31 cellular contexts compared by ENCODE assay signal in genomic region chr6:34090935-34091334, GRCh38. TPM values are rescaled to one million over a fixed set of nuclear protein-coding genes. Genes with fewer than 3 reads are reported as not detected.
"Had no signal": no experiment of that assay in that cellular context is flagged by ENCODE, and none has a peak within 500 bp of the region (broad histone marks: within the 10 kb centered on the region; RNA-seq: fewer than 3 reads in every experiment).

No MANE protein-coding gene starts in this region.

- H3K36me3 Mint-ChIP-seq: naive thymus-derived CD8-positive, alpha-beta T cell; stimulated activated memory B cell treated with anti-CD40 and anti-IgM and Interleukin-4, amounts not matched to agents 10 μg/mL and 1 μg/mL and 100 μg/mL, for 72 hours; type B pancreatic cell had no signal

- H3K27ac Mint-ChIP-seq: naive thymus-derived CD8-positive, alpha-beta T cell; nephron; progenitor cell of endocrine pancreas; stimulated activated memory B cell treated with anti-CD40 and anti-IgM and Interleukin-4, amounts not matched to agents 10 μg/mL and 1 μg/mL and 100 μg/mL, for 72 hours; type B pancreatic cell had no signal

- DNase-seq: hippocampal formation; kidney; left colon; left lung; lower lobe of right lung; mammary epithelial cell; mesenchymal stem cell; naive thymus-derived CD8-positive, alpha-beta T cell; occipital lobe; ovary; right lobe of liver; stimulated activated CD4-positive, alpha-beta T cell treated with anti-CD3 and anti-CD28 coated beads, Interleukin-1b, Interleukin-23, amount 100 ng/mL, for 48 hours; stimulated activated CD4-positive, alpha-beta T cell treated with anti-CD3 and anti-CD28 coated beads, Interleukin-2, amount 100 ng/mL, for 48 hours; stimulated activated CD4-positive, alpha-beta T cell treated with anti-CD3 and anti-CD28 coated beads, Interleukin-4, amount 100 ng/mL, for 4 hours; stimulated activated CD8-positive, alpha-beta memory T cell treated with anti-CD3 and anti-CD28 coated beads, Interleukin-4, amount 100 ng/mL, for 48 hours; stimulated activated naive CD4-positive, alpha-beta T cell treated with Interleukin-2 at 50 U/mL for 16 hours; stimulated activated naive CD8-positive, alpha-beta T cell treated with anti-CD3 and anti-CD28 coated beads, Interleukin-15, amount 100 ng/mL, for 72 hours; substantia nigra; uterus had no signal

- H3K36me3 ChIP-seq: left lung, lower lobe of right lung, neutrophil, ovary, right atrium auricular region, right lobe of liver, tibial nerve, uterus had no signal

- H3K4me1 Mint-ChIP-seq: naive thymus-derived CD8-positive, alpha-beta T cell; nephron; neural crest cell; stimulated activated memory B cell treated with anti-CD40 and anti-IgM and Interleukin-4, amounts not matched to agents 10 μg/mL and 1 μg/mL and 100 μg/mL, for 72 hours; stimulated activated naive CD8-positive, alpha-beta T cell treated with anti-CD3 and anti-CD28 coated beads, Interleukin-15, amount 100 ng/mL, for 72 hours had no signal

- H3K4me3 ChIP-seq: left lung, lower lobe of right lung, ovary, right atrium auricular region, right lobe of liver, smooth muscle cell, tibial nerve, uterus had no signal

- ATAC-seq: left colon; left lung; lower lobe of right lung; naive thymus-derived CD8-positive, alpha-beta T cell; right lobe of liver; stimulated activated memory B cell treated with anti-CD40 and anti-IgM and Interleukin-4, amounts not matched to agents 10 μg/mL and 1 μg/mL and 100 μg/mL, for 72 hours; stimulated activated naive CD8-positive, alpha-beta T cell treated with anti-CD3 and anti-CD28 coated beads, Interleukin-15, amount 100 ng/mL, for 72 hours had no signal

- H3K4me1 ChIP-seq: left lung, lower lobe of right lung, right atrium auricular region, right lobe of liver, tibial nerve, uterus had no signal

- H3K4me3 Mint-ChIP-seq: naive thymus-derived CD8-positive, alpha-beta T cell; nephron; neural crest cell; stimulated activated memory B cell treated with anti-CD40 and anti-IgM and Interleukin-4, amounts not matched to agents 10 μg/mL and 1 μg/mL and 100 μg/mL, for 72 hours; stimulated activated naive CD8-positive, alpha-beta T cell treated with anti-CD3 and anti-CD28 coated beads, Interleukin-15, amount 100 ng/mL, for 72 hours; type B pancreatic cell had no signal

- H3K9me3 Mint-ChIP-seq: nephron; neural crest cell; stimulated activated naive CD8-positive, alpha-beta T cell treated with anti-CD3 and anti-CD28 coated beads, Interleukin-15, amount 100 ng/mL, for 72 hours; type B pancreatic cell had no signal

- H3K27ac ChIP-seq: left lung, lower lobe of right lung, neutrophil, ovary, right atrium auricular region, right lobe of liver, tibial nerve, uterus had no signal

- H3K9me3 ChIP-seq: left lung, lower lobe of right lung, neutrophil, right atrium auricular region, right lobe of liver, uterus had no signal

- H3K27me3 ChIP-seq: ovary, right lobe of liver had no signal

RNA-seq across cellular contexts. Expression of gene GRM4, which starts 55.0 kb away (rescaled TPM):
- total RNA-seq: kidney; left colon; left lung; liver; lower lobe of right lung; mucosa of gallbladder; naive thymus-derived CD8-positive, alpha-beta T cell; neural crest cell; pulmonary artery endothelial cell; right atrium auricular region; right lobe of liver; smooth muscle cell; tibial nerve had no signal
- polyA plus RNA-seq: liver; mammary epithelial cell; naive thymus-derived CD8-positive, alpha-beta T cell had no signal
